Comparison of ENCODE assay signal across 14 cellular contexts in the genomic region with DNA sequence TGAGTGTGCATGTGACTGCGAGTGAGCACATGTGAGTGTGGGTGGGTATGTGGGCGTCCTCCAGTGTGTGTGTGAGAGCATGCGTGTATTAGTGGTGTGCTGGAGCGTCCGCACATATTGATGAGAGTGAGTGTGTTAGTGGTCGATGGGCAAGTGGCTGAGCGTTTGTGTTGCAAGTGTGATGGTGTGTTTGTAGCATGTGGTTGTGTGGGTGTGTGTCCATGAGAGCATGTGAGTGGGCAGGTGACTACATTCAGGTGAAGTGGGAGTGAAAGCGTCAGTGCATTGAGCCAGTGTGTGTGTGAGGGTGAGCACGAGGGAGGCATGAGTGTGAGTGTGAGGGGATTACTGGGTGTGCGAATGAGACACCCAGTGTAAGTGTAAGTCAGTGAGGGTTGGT. TPM values are rescaled to one million over a fixed set of nuclear protein-coding genes. Genes with fewer than 3 reads are reported as not detected.
DNase-seq lines count a peak whose midpoint lies in the region; ATAC-seq and TF ChIP-seq lines count a peak whose summit lies in the region.
"Not testable (repeated sequence)": the region's sequence is repeated elsewhere in the genome, so short reads cannot be mapped to it uniquely, and the experiment has no call there.
"Had no signal": no experiment of that assay in that cellular context is flagged by ENCODE, and none has a peak within 500 bp of the region (broad histone marks: within the 10 kb centered on the region; RNA-seq: fewer than 3 reads in every experiment).

No MANE protein-coding gene starts in this region.

- not testable (repeated sequence) for H3K36me3 ChIP-seq in HEK293 (ENCODE audit: control insufficient read depth in 2 of 2, insufficient read depth in 1 of 2, low read length in 2 of 2)

- not testable (repeated sequence) for H3K4me1 ChIP-seq in HEK293 (ENCODE audit: control insufficient read depth, insufficient read depth, low read length)

- intact Hi-C loops in posterior vena cava (cut with DNase I), result not testable (repeated sequence)

- DNase-seq in activated naive CD8-positive, alpha-beta T cell treated with anti-CD3 and anti-CD28 coated beads, Interleukin-2, amount 10 ng/mL, durations not matched to agents 7 days and 5 days; glutamatergic neuron: not testable (repeated sequence)
- DNase-seq in islet precursor cell (peak; percentile 9), posterior vena cava (ENCODE audit: low spot score) (peak; percentile 31)

- H3K4me3 ChIP-seq in HEK293 (ENCODE audit: low read depth, low read length), result not testable (repeated sequence)

- H3K27ac Mint-ChIP-seq in activated naive CD8-positive, alpha-beta T cell treated with anti-CD3 and anti-CD28 coated beads, Interleukin-2, amount 10 ng/mL, durations not matched to agents 7 days and 5 days, result peak overlapping the region; percentile 35
- H3K27ac Mint-ChIP-seq in brain, result peak overlapping the region in 3 of 5 experiments; percentile 5 to 39 (median 19)
- peak overlapping the region; percentile 40 for H3K27ac Mint-ChIP-seq in glutamatergic neuron (ENCODE audit: unreplicated experiment)

- not testable (repeated sequence) for H3K4me1 Mint-ChIP-seq in activated naive CD8-positive, alpha-beta T cell treated with anti-CD3 and anti-CD28 coated beads, Interleukin-2, amount 10 ng/mL, durations not matched to agents 7 days and 5 days; brain; glutamatergic neuron (ENCODE audit: low read depth, unreplicated experiment)

- not testable (repeated sequence) for H3K27me3 Mint-ChIP-seq in activated naive CD8-positive, alpha-beta T cell treated with anti-CD3 and anti-CD28 coated beads, Interleukin-2, amount 10 ng/mL, durations not matched to agents 7 days and 5 days; brain; glutamatergic neuron (ENCODE audit: unreplicated experiment)

- TF ChIP-seq CTCF in HEK293 (tag by site-specific recombination; IDR thresholded peaks at IDR 0.05); brain (conservative IDR thresholded peaks at IDR 0.05); glutamatergic neuron (IDR thresholded peaks at IDR 0.05; ENCODE audit: partially characterized antibody, unreplicated experiment): not testable (repeated sequence)

- H3K9me3 Mint-ChIP-seq in activated naive CD8-positive, alpha-beta T cell treated with anti-CD3 and anti-CD28 coated beads, Interleukin-2, amount 10 ng/mL, durations not matched to agents 7 days and 5 days; brain; glutamatergic neuron (ENCODE audit: unreplicated experiment): not testable (repeated sequence)

- POLR2A ChIA-PET in HEK293 (lab: Yijun Ruan, JAX); activated naive CD8-positive, alpha-beta T cell treated with anti-CD3 and anti-CD28 coated beads, Interleukin-2, amount 10 ng/mL, durations not matched to agents 7 days and 5 days (lab: Charles Lee): not testable (repeated sequence)

- not testable (repeated sequence) for H3K27ac ChIP-seq in HEK293 (ENCODE audit: extremely low read depth, low read depth, low read length)

- CTCF ChIA-PET in HEK293 (lab: Yijun Ruan, JAX), result not testable (repeated sequence)

- H3K36me3 Mint-ChIP-seq in activated naive CD8-positive, alpha-beta T cell treated with anti-CD3 and anti-CD28 coated beads, Interleukin-2, amount 10 ng/mL, durations not matched to agents 7 days and 5 days; brain; glutamatergic neuron (ENCODE audit: unreplicated experiment): not testable (repeated sequence)

- not testable (repeated sequence) for H3K4me3 Mint-ChIP-seq in activated naive CD8-positive, alpha-beta T cell treated with anti-CD3 and anti-CD28 coated beads, Interleukin-2, amount 10 ng/mL, durations not matched to agents 7 days and 5 days; brain; glutamatergic neuron (ENCODE audit: unreplicated experiment)

- not testable (repeated sequence) for H3K9me3 ChIP-seq in HEK293 (ENCODE audit: control insufficient read depth, insufficient read depth, low read depth, low read length)

- ATAC-seq in activated naive CD8-positive, alpha-beta T cell treated with anti-CD3 and anti-CD28 coated beads, Interleukin-2, amount 10 ng/mL, durations not matched to agents 7 days and 5 days (ENCODE audit: low read depth), result not testable (repeated sequence)

TF ChIP-seq in HEK293, 187 proteins besides CTCF, POLR2A, EP300 and RAD21:
- TF ChIP-seq ZFHX2 (tag by site-specific recombination; conservative IDR thresholded peaks at IDR 0.05), result peak; percentile 91
- TF ChIP-seq EGR2 (tag by site-specific recombination; IDR thresholded peaks at IDR 0.05; ENCODE audit: low read depth), result peak; percentile 90

RNA-seq across cellular contexts. Expression of a gene that starts 59.7 kb away (rescaled TPM):
- total RNA-seq in activated naive CD8-positive, alpha-beta T cell treated with anti-CD3 and anti-CD28 coated beads, Interleukin-2, amount 10 ng/mL, durations not matched to agents 7 days and 5 days, result 10 to 100 TPM in 1 of 2 experiments, 1 to 10 TPM in 1; 7.7 to 11.3 TPM
- not detected for polyA plus RNA-seq in brain (ENCODE audit: insufficient read depth, low read depth, low replicate concordance)
- total RNA-seq in glutamatergic neuron (ENCODE audit: unreplicated experiment), result not detected
- total RNA-seq in posterior vena cava, result 1 to 10 TPM in 1 of 2 donors, under 1 TPM in 1; 0.67 to 2.2 TPM
- total RNA-seq: A673, Daoy, G401, GM12878 had no signal
- polyA plus RNA-seq: CD14-positive monocyte; CD4-positive, alpha-beta memory T cell; CD4-positive, CD25-positive, alpha-beta regulatory T cell; CD8-positive, alpha-beta memory T cell had no signal
